Comparison of ENCODE assay signal across 23 cellular contexts in genomic region chr3:171262431-171262830, GRCh38.
A peak's percentile ranks its signal among the peaks of the same experiment; 100 is the strongest.
DNase-seq lines count a peak whose midpoint lies in the region; ATAC-seq, FAIRE-seq and TF ChIP-seq lines count a peak whose summit lies in the region.
"Had no signal": no experiment of that assay in that cellular context is flagged by ENCODE, and none has a peak within 500 bp of the region (broad histone marks: within the 10 kb centered on the region; RNA-seq: fewer than 3 reads in every experiment).

No MANE protein-coding gene starts in this region.

- H3K4me1 Mint-ChIP-seq in T-helper 17 cell, result peaks cover 51% of the 10 kb centered on the region

- intact Hi-C loops in HepG2 (cut with micrococcal nuclease; ENCODE audit: unreplicated experiment), result no loop called here

- no peaks in the 10 kb centered on the region for H3K9me1 ChIP-seq in keratinocyte (ENCODE audit: control insufficient read depth, extremely low read depth, insufficient read depth, low read length)

- CTCF ChIA-PET in HepG2 (lab: Yijun Ruan, JAX; ENCODE audit: low intra/inter-chr PET ratio, low total read pairs), result no interaction called here

- no peaks in the 10 kb centered on the region for H3K9me3 ChIP-seq in T-helper 17 cell (ENCODE audit: control insufficient read depth, low read length, poor library complexity, severe bottlenecking)
- H3K9me3 ChIP-seq in keratinocyte (ENCODE audit: control insufficient read depth, low read depth, low read length), result no peaks in the 10 kb centered on the region
- no peaks in the 10 kb centered on the region for H3K9me3 ChIP-seq in HepG2 (ENCODE audit: low read length)
- H3K9me3 ChIP-seq: esophagus muscularis mucosa, mucosa of descending colon, transverse colon had no signal

- no peak overlapping the region for H3K4me3 Mint-ChIP-seq in T-helper 17 cell
- H3K4me3 Mint-ChIP-seq: B cell; stimulated activated naive B cell treated with anti-CD40 and anti-IgM and Interleukin-4, amounts not matched to agents 10 μg/mL and 1 μg/mL and 100 μg/mL, for 72 hours had no signal

- H3K27ac Mint-ChIP-seq in T-helper 17 cell, result peak overlapping the region; percentile 0
- H3K27ac Mint-ChIP-seq: B cell; IgD-negative memory B cell; stimulated activated naive B cell treated with anti-CD40 and anti-IgM and Interleukin-4, amounts not matched to agents 10 μg/mL and 1 μg/mL and 100 μg/mL, for 72 hours had no signal

- H4K20me1 ChIP-seq in keratinocyte (ENCODE audit: control insufficient read depth, extremely low read depth, insufficient read depth, low read length) (no peaks in the 10 kb centered on the region), HepG2 (ENCODE audit: insufficient read depth, low read length) (no peaks in the 10 kb centered on the region)

- POLR2A ChIA-PET in HepG2 (lab: Yijun Ruan, JAX), result no interaction called here

- in situ Hi-C loops in HepG2 (cut with HindIII; ENCODE audit: extremely low pct_ligation_motif_present, low pct_unique_long_range_greater_than_20kb) (no loop called here), GM13977 (cut with MboI; ENCODE audit: low pct_unique_long_range_greater_than_20kb, low sequenced_read_pairs, unreplicated experiment) (no loop called here)

- H3K27ac ChIP-seq in keratinocyte (ENCODE audit: control insufficient read depth, insufficient read depth, low read length), result no peak overlapping the region
- H3K27ac ChIP-seq in HepG2 (ENCODE audit: extremely low read length, insufficient read depth, low read length), result no peak overlapping the region
- H3K27ac ChIP-seq: esophagus muscularis mucosa, transverse colon had no signal

- no peak overlapping the region for H3K4me3 ChIP-seq in keratinocyte (ENCODE audit: control insufficient read depth in 2 of 3, extremely low read depth in 1 of 3, insufficient read depth in 2 of 3, low read depth in 1 of 3, low read length in 3 of 3)
- H3K4me3 ChIP-seq in HepG2 (replicated peaks in 1 of 3; ENCODE audit: insufficient read depth in 1 of 3, low read depth in 2 of 3, low read length in 3 of 3), result no peak overlapping the region
- H3K4me3 ChIP-seq: esophagus muscularis mucosa, mucosa of descending colon, transverse colon had no signal

- no peak for TF ChIP-seq EP300 in HepG2 (IDR thresholded peaks at IDR 0.05; ENCODE audit: low read depth in 2 of 2, low read length in 2 of 2)
- TF ChIP-seq EP300 in HepG2 (CRISPR knock-in tag; IDR thresholded peaks at IDR 0.05; ENCODE audit: borderline replicate concordance), result no peak

- H2AFZ ChIP-seq in keratinocyte (ENCODE audit: control insufficient read depth, low read length), result no peak overlapping the region
- no peak overlapping the region for H2AFZ ChIP-seq in HepG2 (ENCODE audit: low read length)

- BruUV-seq in HepG2 (replicated peaks; lab: Mats Ljungman, UMichigan), result no TSS peak

- TF ChIP-seq CTCF in keratinocyte (optimal IDR thresholded peaks at IDR 0.05 in 1 of 3, IDR thresholded peaks at IDR 0.05 in 1 of 3, conservative IDR thresholded peaks at IDR 0.05 in 1 of 3; ENCODE audit: extremely low read depth in 1 of 3, insufficient read depth in 2 of 3, low read length in 3 of 3) (no peak), HepG2 (CRISPR knock-in tag; IDR thresholded peaks at IDR 0.05) (no peak), GM13977 (IDR thresholded peaks at IDR 0.05; ENCODE audit: extremely low read depth, insufficient read depth, missing control alignments) (no peak)

- FAIRE-seq in keratinocyte (lab: Jason Lieb, UNC), result peak; percentile 20
- FAIRE-seq in HepG2 (lab: Jason Lieb, UNC), result no peak
- FAIRE-seq: bronchial epithelial cell, H1 had no signal

- no peaks in the 10 kb centered on the region for H3K36me3 Mint-ChIP-seq in T-helper 17 cell (ENCODE audit: low read depth)
- H3K36me3 Mint-ChIP-seq: IgD-negative memory B cell; stimulated activated naive B cell treated with anti-CD40 and anti-IgM and Interleukin-4, amounts not matched to agents 10 μg/mL and 1 μg/mL and 100 μg/mL, for 72 hours had no signal

- H3K27me3 Mint-ChIP-seq in T-helper 17 cell, result no peaks in the 10 kb centered on the region
- H3K27me3 Mint-ChIP-seq: B cell; IgD-negative memory B cell; stimulated activated naive B cell treated with anti-CD40 and anti-IgM and Interleukin-4, amounts not matched to agents 10 μg/mL and 1 μg/mL and 100 μg/mL, for 72 hours had no signal

- TF ChIP-seq RAD21 in HepG2 (CRISPR knock-in tag; IDR thresholded peaks at IDR 0.05), result no peak

- H3K79me2 ChIP-seq in keratinocyte (ENCODE audit: control insufficient read depth, insufficient read depth, low read length) (no peaks in the 10 kb centered on the region), HepG2 (ENCODE audit: insufficient read depth, low read length) (no peaks in the 10 kb centered on the region)

- H3K9ac ChIP-seq in keratinocyte (ENCODE audit: control insufficient read depth, extremely low read depth, insufficient read depth, low read length) (no peak overlapping the region), HepG2 (ENCODE audit: insufficient read depth, low read depth, low read length) (no peak overlapping the region)

- 0% methylated on average over 1 of the region's 1 CpG for WGBS in HepG2 (ENCODE audit: low lambda C conversion rate)

- H3K4me1 ChIP-seq in keratinocyte (ENCODE audit: control insufficient read depth, extremely low read depth, insufficient read depth, low read length) (peaks cover 11% of the 10 kb centered on the region), HepG2 (ENCODE audit: insufficient read depth, low read length) (no peaks in the 10 kb centered on the region)

- no peak for ATAC-seq in T-helper 17 cell
- no peak for ATAC-seq in HG03520 (IDR thresholded peaks at IDR 0.05; ENCODE audit: unreplicated experiment)
- ATAC-seq in HepG2, result no peak
- ATAC-seq: left ventricle myocardium superior; stimulated activated naive B cell treated with anti-CD40 and anti-IgM and Interleukin-4, amounts not matched to agents 10 μg/mL and 1 μg/mL and 100 μg/mL, for 72 hours had no signal

- DNase-seq in AG08396 (ENCODE audit: low spot score) (peak; percentile 21), EL (peak; percentile 18), T-helper 17 cell (no peak), keratinocyte (ENCODE audit: low read depth, low spot score) (no peak), ureter (ENCODE audit: low spot score) (no peak), HepG2 (ENCODE audit: low spot score) (no peak), GM13977 (ENCODE audit: low spot score) (no peak)
- DNase-seq: activated CD4-positive, alpha-beta T cell treated with anti-CD3 and anti-CD28 coated beads, Interleukin-2, amount 50 U/mL, for 4 hours; activated naive CD4-positive, alpha-beta T cell treated with anti-CD3 and anti-CD28 coated beads, Interleukin-2, amount 50 U/mL, for 16 hours; effector CD4-positive, alpha-beta T cell; left ventricle myocardium superior; mucosa of descending colon; NCI-H2029 treated with DMSO at 0.1 percent for 48 hours; nucleus accumbens; stimulated activated naive B cell treated with anti-CD40 and anti-IgM and Interleukin-4, amounts not matched to agents 10 μg/mL and 1 μg/mL and 100 μg/mL, for 72 hours; SW 1271; transverse colon had no signal

- no peak for TF ChIP-seq POLR2A in HepG2 (IDR thresholded peaks at IDR 0.05; ENCODE audit: insufficient read depth in 1 of 2, low read depth in 2 of 2, low read length in 2 of 2)

- H3K36me3 ChIP-seq in keratinocyte (ENCODE audit: control insufficient read depth in 2 of 2, extremely low read depth in 1 of 2, insufficient read depth in 2 of 2, low read length in 2 of 2), result no peaks in the 10 kb centered on the region
- no peaks in the 10 kb centered on the region for H3K36me3 ChIP-seq in HepG2 (replicated peaks in 1 of 2; ENCODE audit: control insufficient read depth in 1 of 2, insufficient read depth in 2 of 2, low read length in 2 of 2)
- H3K36me3 ChIP-seq: esophagus muscularis mucosa, transverse colon had no signal

- H3K27me3 ChIP-seq in keratinocyte (ENCODE audit: control insufficient read depth, extremely low read depth, insufficient read depth, low read length) (no peaks in the 10 kb centered on the region), HepG2 (ENCODE audit: control insufficient read depth in 1 of 2, insufficient read depth in 2 of 2, low read length in 2 of 2) (no peaks in the 10 kb centered on the region)
- H3K27me3 ChIP-seq: esophagus muscularis mucosa, transverse colon had no signal

- H3K4me2 ChIP-seq in keratinocyte (ENCODE audit: control insufficient read depth, extremely low read depth, insufficient read depth, low read depth, low read length) (no peak overlapping the region), HepG2 (ENCODE audit: low read depth, low read length) (no peak overlapping the region)

- dilution Hi-C loops in keratinocyte (cut with MboI; ENCODE audit: extremely low pct_ligation_motif_present, low sequenced_read_pairs), result no loop called here

TF ChIP-seq in HepG2, 621 proteins besides CTCF, POLR2A, EP300 and RAD21:
- TF ChIP-seq ZNF781 (CRISPR knock-in tag; IDR thresholded peaks at IDR 0.05; ENCODE audit: borderline replicate concordance, not compliant biosample characterization) (no peak), MAX (IDR thresholded peaks at IDR 0.05) (no peak), RAD51 (IDR thresholded peaks at IDR 0.05; ENCODE audit: borderline replicate concordance) (no peak), GABPA (IDR thresholded peaks at IDR 0.05; ENCODE audit: low read depth, low read length) (no peak), GABPA (CRISPR knock-in tag; IDR thresholded peaks at IDR 0.05; ENCODE audit: low read depth) (no peak), ZFP82 (CRISPR knock-in tag; IDR thresholded peaks at IDR 0.05; ENCODE audit: borderline replicate concordance) (no peak), ZFP36L2 (CRISPR knock-in tag; IDR thresholded peaks at IDR 0.05) (no peak), NFE2 (CRISPR knock-in tag; IDR thresholded peaks at IDR 0.05) (no peak), ZNF878 (CRISPR knock-in tag; IDR thresholded peaks at IDR 0.05) (no peak), CHD2 (IDR thresholded peaks at IDR 0.05; ENCODE audit: low read depth, low read length) (no peak)

Comparison
In these comparisons a context has a peak if more than half of its experiments do, and no peak if none do; other contexts are left out.
1. DNase-seq: peak in AG08396 (single experiment) and EL (single experiment); none in T-helper 17 cell (0 of 3), keratinocyte (single experiment), ureter (single experiment), HepG2 (single experiment) and GM13977 (single experiment).